ENCODE assay signal across 14 cellular contexts in the genomic region with DNA sequence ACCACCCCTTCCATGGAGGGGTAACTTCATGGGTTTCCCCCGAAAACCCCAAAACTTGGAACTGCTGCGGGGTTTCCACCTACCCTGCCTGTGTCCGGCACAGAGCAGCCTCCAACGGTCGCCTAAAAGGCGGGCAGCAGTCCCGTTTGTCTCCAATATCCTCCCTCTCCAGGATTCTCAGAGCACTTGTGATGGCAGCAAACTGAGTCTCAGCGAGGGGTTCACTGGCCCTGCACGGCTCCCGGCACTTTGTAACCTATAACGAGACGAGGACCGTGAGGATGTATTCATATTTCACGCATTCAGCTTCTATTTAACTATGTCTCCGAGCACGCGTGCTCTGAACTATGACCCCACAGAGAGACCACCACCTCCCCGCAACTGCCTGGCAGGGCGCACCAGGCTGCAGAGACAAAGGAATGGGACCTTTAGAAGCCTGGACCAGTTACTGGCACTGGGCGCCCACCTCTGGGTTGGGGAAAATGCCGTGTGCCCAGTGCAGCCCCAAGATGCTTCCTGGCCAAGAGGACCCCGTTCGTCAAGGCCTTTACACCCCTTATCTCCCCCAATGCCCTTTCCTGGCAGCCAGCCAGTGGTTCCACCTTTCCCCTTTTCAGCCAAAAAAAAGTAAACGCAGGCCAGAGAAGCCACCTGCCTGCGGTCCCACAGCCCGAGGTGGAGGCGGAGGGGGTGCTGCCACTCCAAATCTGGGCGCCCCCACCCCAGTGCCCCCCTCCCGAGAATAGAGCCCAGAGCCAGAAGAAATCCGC.
DNase-seq lines count a peak whose midpoint lies in the region; ATAC-seq and TF ChIP-seq lines count a peak whose summit lies in the region.
"Had no signal": no experiment of that assay in that cellular context is flagged by ENCODE, and none has a peak within 500 bp of the region (broad histone marks: within the 10 kb centered on the region; RNA-seq: fewer than 3 reads in every experiment).

No MANE protein-coding gene starts in this region.

- H3K9me3 ChIP-seq in right atrium auricular region (peaks cover 0 to 8% of the 10 kb centered on the region in 2 donors), neuron (ENCODE audit: low read length) (no peaks in the 10 kb centered on the region)
- H3K9me3 ChIP-seq: HAP-1, neutrophil had no signal

- no peak for ATAC-seq in left cardiac atrium
- ATAC-seq in GM21515 (IDR thresholded peaks at IDR 0.05; ENCODE audit: unreplicated experiment), result no peak
- ATAC-seq: left colon, Right ventricle myocardium inferior had no signal

- peaks cover 4 to 15% of the 10 kb centered on the region in 2 donors for H3K27me3 ChIP-seq in right atrium auricular region
- H3K27me3 ChIP-seq in neuron (ENCODE audit: insufficient read depth, low read length), result no peaks in the 10 kb centered on the region

- intact Hi-C loops in left cardiac atrium (cut with DNase I), result no loop called here

- H3K4me1 ChIP-seq in right atrium auricular region (peaks cover 0 to 11% of the 10 kb centered on the region in 2 donors), neuron (ENCODE audit: insufficient read depth, low read length) (peaks cover 27% of the 10 kb centered on the region)
- H3K4me1 ChIP-seq: HAP-1 had no signal

- no peak overlapping the region for H3K27ac ChIP-seq in right atrium auricular region
- H3K27ac ChIP-seq: neutrophil had no signal

- H3K36me3 ChIP-seq in right atrium auricular region (no peaks in the 10 kb centered on the region), neuron (ENCODE audit: insufficient read depth, low read length) (no peaks in the 10 kb centered on the region)
- H3K36me3 ChIP-seq: HAP-1, neutrophil had no signal

- H2AFZ ChIP-seq in neuron (ENCODE audit: low read depth, low read length), result peak overlapping the region; percentile 50

- peak; percentile 34 for DNase-seq in right atrium auricular region (ENCODE audit: low spot score)
- no peak for DNase-seq in left cardiac atrium
- no peak for DNase-seq in epithelial cell of proximal tubule (ENCODE audit: low read depth)
- no peak for DNase-seq in NCI-H187 (lab: John Stamatoyannopoulos, UW)
- no peak for DNase-seq in cerebellar cortex (ENCODE audit: low spot score)
- DNase-seq in NCI-H1436 (lab: John Stamatoyannopoulos, UW), result no peak
- DNase-seq: left colon, NCI-H2029 treated with DMSO at 0.1 percent for 48 hours, T1000 had no signal

- TF ChIP-seq CTCF in right atrium auricular region (IDR thresholded peaks at IDR 0.05) (no peak), epithelial cell of proximal tubule (conservative IDR thresholded peaks at IDR 0.05; ENCODE audit: low read depth, low read length) (no peak)

- H3K4me3 ChIP-seq in right atrium auricular region (no peak overlapping the region), epithelial cell of proximal tubule (ENCODE audit: low read depth, low read length) (peak overlapping the region; percentile 40), neuron (ENCODE audit: low read length) (peak overlapping the region; percentile 35)
- H3K4me3 ChIP-seq: HAP-1 had no signal

Comparison
In these comparisons a context has a peak if more than half of its experiments do, and no peak if none do; other contexts are left out.
1. H3K4me3 ChIP-seq: peak in epithelial cell of proximal tubule (single experiment) and neuron (single experiment); none in right atrium auricular region (0 of 2).